Comparison of ENCODE assay signal across 1 cellular context in genomic region chr10:49941447-49942338, GRCh38.
TF ChIP-seq lines count a peak whose summit lies in the region.

TSS of gene PARG (minus strand) at chr10:49942027. CDS start at chr10:49941725, 302 bp downstream.
A gene with protein sequence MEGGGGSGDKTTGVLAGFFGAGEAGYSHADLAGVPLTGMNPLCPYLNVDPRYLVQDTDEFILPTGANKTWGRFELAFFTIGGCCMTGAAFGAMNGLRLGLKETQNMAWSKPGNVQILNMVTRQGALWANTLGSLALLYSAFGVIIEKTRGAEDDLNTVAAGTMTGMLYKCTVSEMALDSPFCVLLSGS (plus strand): TSS chr10:49942053. CDS start chr10:49942195, 142 bp downstream.

TF ChIP-seq in HEK293, 187 proteins besides CTCF, POLR2A, EP300 and RAD21 (continued from another document):
- TF ChIP-seq, protein P1, sequence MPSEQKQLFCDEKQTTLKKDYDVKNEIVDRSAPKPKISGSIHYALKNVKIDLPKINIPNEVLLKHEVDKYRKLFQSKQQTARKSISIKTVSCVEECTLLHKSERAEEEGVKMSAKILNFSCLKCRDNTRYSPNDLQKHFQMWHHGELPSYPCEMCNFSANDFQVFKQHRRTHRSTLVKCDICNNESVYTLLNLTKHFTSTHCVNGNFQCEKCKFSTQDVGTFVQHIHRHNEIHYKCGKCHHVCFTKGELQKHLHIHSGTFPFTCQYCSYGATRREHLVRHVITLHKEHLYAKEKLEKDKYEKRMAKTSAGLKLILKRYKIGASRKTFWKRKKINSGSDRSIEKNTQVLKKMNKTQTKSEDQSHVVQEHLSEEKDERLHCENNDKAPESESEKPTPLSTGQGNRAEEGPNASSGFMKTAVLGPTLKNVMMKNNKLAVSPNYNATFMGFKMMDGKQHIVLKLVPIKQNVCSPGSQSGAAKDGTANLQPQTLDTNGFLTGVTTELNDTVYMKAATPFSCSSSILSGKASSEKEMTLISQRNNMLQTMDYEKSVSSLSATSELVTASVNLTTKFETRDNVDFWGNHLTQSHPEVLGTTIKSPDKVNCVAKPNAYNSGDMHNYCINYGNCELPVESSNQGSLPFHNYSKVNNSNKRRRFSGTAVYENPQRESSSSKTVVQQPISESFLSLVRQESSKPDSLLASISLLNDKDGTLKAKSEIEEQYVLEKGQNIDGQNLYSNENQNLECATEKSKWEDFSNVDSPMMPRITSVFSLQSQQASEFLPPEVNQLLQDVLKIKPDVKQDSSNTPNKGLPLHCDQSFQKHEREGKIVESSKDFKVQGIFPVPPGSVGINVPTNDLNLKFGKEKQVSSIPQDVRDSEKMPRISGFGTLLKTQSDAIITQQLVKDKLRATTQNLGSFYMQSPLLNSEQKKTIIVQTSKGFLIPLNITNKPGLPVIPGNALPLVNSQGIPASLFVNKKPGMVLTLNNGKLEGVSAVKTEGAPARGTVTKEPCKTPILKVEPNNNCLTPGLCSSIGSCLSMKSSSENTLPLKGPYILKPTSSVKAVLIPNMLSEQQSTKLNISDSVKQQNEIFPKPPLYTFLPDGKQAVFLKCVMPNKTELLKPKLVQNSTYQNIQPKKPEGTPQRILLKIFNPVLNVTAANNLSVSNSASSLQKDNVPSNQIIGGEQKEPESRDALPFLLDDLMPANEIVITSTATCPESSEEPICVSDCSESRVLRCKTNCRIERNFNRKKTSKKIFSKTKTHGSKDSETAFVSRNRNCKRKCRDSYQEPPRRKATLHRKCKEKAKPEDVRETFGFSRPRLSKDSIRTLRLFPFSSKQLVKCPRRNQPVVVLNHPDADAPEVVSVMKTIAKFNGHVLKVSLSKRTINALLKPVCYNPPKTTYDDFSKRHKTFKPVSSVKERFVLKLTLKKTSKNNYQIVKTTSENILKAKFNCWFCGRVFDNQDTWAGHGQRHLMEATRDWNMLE (tag by site-specific recombination; conservative IDR thresholded peaks at IDR 0.05; ENCODE audit: low read depth), result peak; percentile 81
- TF ChIP-seq ZIC2 (tag by site-specific recombination; IDR thresholded peaks at IDR 0.05) (peak; percentile 56), PRDM1 (tag by site-specific recombination; IDR thresholded peaks at IDR 0.05) (peak; percentile 62; the same call in 1 of the 2 replicates), ZEB2 (tag by site-specific recombination; IDR thresholded peaks at IDR 0.05) (peak; percentile 56; the same call in 1 of the 2 replicates), ZNF341 (tag by site-specific recombination; IDR thresholded peaks at IDR 0.05; ENCODE audit: low read depth) (peak; percentile 31), ZNF501 (tag by site-specific recombination; IDR thresholded peaks at IDR 0.05) (peak; percentile 51; the same call in 1 of the 2 replicates), ZBTB11 (tag by site-specific recombination; conservative IDR thresholded peaks at IDR 0.05; ENCODE audit: low read depth) (peak; percentile 92), ZNF600 (tag by site-specific recombination; IDR thresholded peaks at IDR 0.05) (0 out of 2 replicates have a peak, but pooled peaks have one; percentile 36), GFI1B (tag by site-specific recombination; IDR thresholded peaks at IDR 0.05) (peak; percentile 48; the same call in 1 of the 2 replicates), ZNF843 (tag by site-specific recombination; IDR thresholded peaks at IDR 0.05) (0 out of 2 replicates have a peak, but pooled peaks have one; percentile 14)
- TF ChIP-seq, protein P2, sequence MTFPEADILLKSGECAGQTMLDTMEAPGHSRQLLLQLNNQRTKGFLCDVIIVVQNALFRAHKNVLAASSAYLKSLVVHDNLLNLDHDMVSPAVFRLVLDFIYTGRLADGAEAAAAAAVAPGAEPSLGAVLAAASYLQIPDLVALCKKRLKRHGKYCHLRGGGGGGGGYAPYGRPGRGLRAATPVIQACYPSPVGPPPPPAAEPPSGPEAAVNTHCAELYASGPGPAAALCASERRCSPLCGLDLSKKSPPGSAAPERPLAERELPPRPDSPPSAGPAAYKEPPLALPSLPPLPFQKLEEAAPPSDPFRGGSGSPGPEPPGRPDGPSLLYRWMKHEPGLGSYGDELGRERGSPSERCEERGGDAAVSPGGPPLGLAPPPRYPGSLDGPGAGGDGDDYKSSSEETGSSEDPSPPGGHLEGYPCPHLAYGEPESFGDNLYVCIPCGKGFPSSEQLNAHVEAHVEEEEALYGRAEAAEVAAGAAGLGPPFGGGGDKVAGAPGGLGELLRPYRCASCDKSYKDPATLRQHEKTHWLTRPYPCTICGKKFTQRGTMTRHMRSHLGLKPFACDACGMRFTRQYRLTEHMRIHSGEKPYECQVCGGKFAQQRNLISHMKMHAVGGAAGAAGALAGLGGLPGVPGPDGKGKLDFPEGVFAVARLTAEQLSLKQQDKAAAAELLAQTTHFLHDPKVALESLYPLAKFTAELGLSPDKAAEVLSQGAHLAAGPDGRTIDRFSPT (tag by site-specific recombination; IDR thresholded peaks at IDR 0.05), result peak; percentile 64; the same call in 1 of the 2 replicates
